ENCODE assay signal across 8 cellular contexts in genomic region chr9:101533334-101534187, GRCh38.
A peak's percentile ranks its signal among the peaks of the same experiment; 100 is the strongest.
DNase-seq lines count a peak whose midpoint lies in the region; ATAC-seq lines count a peak whose summit lies in the region.

TSS of gene RNF20 (plus strand) at chr9:101533853. CDS start at chr9:101535424, 1,571 bp downstream.

- peak within 1 kb of the TSS; percentile 78 to 91 (median 88) for H3K4me2 ChIP-seq in BLaER1 treated with 17β-estradiol and CSF1 and Interleukin-3, amounts not matched to agents 10 nM and 100 nM

- H3K9ac ChIP-seq in BLaER1 treated with 17β-estradiol and CSF1 and Interleukin-3, amounts not matched to agents 10 nM and 100 nM: peak within 1 kb of the TSS; percentile 81 to 92 (median 86)

- DNase-seq in NCI-H748 (lab: John Stamatoyannopoulos, UW; ENCODE audit: unreplicated experiment): peak; percentile 100
- DNase-seq in activated CD4-positive, alpha-beta T cell treated with anti-CD3 and anti-CD28 coated beads, Interleukin-2, amount 50 U/mL, for 1 hour: peak; percentile 100
- peak; percentile 100 for DNase-seq in dedifferentiated amniotic fluid mesenchymal stem cell (ENCODE audit: extremely low spot score)
- peak; percentile 100 for DNase-seq in left kidney (ENCODE audit: low read depth, low spot score)
- DNase-seq in stimulated activated CD4-positive, alpha-beta T cell treated with anti-CD3 and anti-CD28 coated beads, Interleukin-2, amount 100 ng/mL, for 24 hours: peak; percentile 99 to 100

- H3K36me3 ChIP-seq in BLaER1 treated with 17β-estradiol and CSF1 and Interleukin-3, amounts not matched to agents 10 nM and 100 nM: peaks cover 31 to 36% (median 34%) of the 10 kb centered on the region in 11 experiments

- no peaks in the 10 kb centered on the region for H3K9me3 ChIP-seq in BLaER1 treated with 17β-estradiol and CSF1 and Interleukin-3, amounts not matched to agents 10 nM and 100 nM (replicated peaks in 1 of 11)

- H3K4me3 ChIP-seq in BLaER1 treated with 17β-estradiol and CSF1 and Interleukin-3, amounts not matched to agents 10 nM and 100 nM: peak within 1 kb of the TSS; percentile 66 to 88 (median 78)

- no peaks in the 10 kb centered on the region for H3K27me3 ChIP-seq in BLaER1 treated with 17β-estradiol and CSF1 and Interleukin-3, amounts not matched to agents 10 nM and 100 nM

- H4K20me1 ChIP-seq in BLaER1 treated with 17β-estradiol and CSF1 and Interleukin-3, amounts not matched to agents 10 nM and 100 nM: peaks cover 19 to 40% (median 24%) of the 10 kb centered on the region in 11 experiments; a peak in 20 of 22 replicates

- H3K4me1 ChIP-seq in BLaER1 treated with 17β-estradiol and CSF1 and Interleukin-3, amounts not matched to agents 10 nM and 100 nM: peaks cover 19 to 31% (median 23%) of the 10 kb centered on the region in 10 experiments

- peak; percentile 93 for ATAC-seq in GM19351 (IDR thresholded peaks at IDR 0.05; ENCODE audit: unreplicated experiment)
- peak; percentile 96 for ATAC-seq in HG03521 (IDR thresholded peaks at IDR 0.05; ENCODE audit: unreplicated experiment)

- peak within 1 kb of the TSS; percentile 79 to 96 (median 88) for H3K27ac ChIP-seq in BLaER1 treated with 17β-estradiol and CSF1 and Interleukin-3, amounts not matched to agents 10 nM and 100 nM

Comparison
In these comparisons a context has a peak if more than half of its experiments do, and no peak if none do; other contexts are left out.
1. Peak in every context shown above with its lines: DNase-seq, ATAC-seq, H3K4me3 ChIP-seq and H3K27ac ChIP-seq.